Comparison of ENCODE assay signal across 10 cellular contexts in genomic region chr13:100828226-100828625, GRCh38.
A peak's percentile ranks its signal among the peaks of the same experiment; 100 is the strongest.
DNase-seq lines count a peak whose midpoint lies in the region; ATAC-seq and TF ChIP-seq lines count a peak whose summit lies in the region.
"Had no signal": no experiment of that assay in that cellular context is flagged by ENCODE, and none has a peak within 500 bp of the region (broad histone marks: within the 10 kb centered on the region; RNA-seq: fewer than 3 reads in every experiment).

No MANE protein-coding gene starts in this region.

- peak; percentile 65 for TF ChIP-seq CTCF in H9 (conservative IDR thresholded peaks at IDR 0.05)
- TF ChIP-seq CTCF in endodermal cell (conservative IDR thresholded peaks at IDR 0.05), result peak; percentile 74
- peak; percentile 49 for TF ChIP-seq CTCF in neural crest cell (conservative IDR thresholded peaks at IDR 0.05)
- TF ChIP-seq CTCF in CD8-positive, alpha-beta T cell (IDR thresholded peaks at IDR 0.05), result no peak

- no peak overlapping the region for H3K14ac ChIP-seq in H9 (ENCODE audit: insufficient read depth, low read length)

- no peak overlapping the region for H3T11ph ChIP-seq in H9 (ENCODE audit: low read length)

- no peak overlapping the region for H2AFZ ChIP-seq in H9 (ENCODE audit: low read length)

- WGBS in H9 (ENCODE audit: extremely low coverage, insufficient read length, low lambda C conversion rate), result no CpG with 5 or more reads among the region's 5 CpGs
- WGBS in endodermal cell (ENCODE audit: insufficient coverage in 1 of 2, insufficient read length in 1 of 2), 2 experiments, result 47 to 57% methylated on average over 5 of the region's 5 CpGs

- H2BK12ac ChIP-seq in H9 (ENCODE audit: insufficient read length, low read depth, low read length), result no peak overlapping the region

- H3K9me3 ChIP-seq in H9 (ENCODE audit: control insufficient read depth, low read depth, low read length) (no peaks in the 10 kb centered on the region), endodermal cell (ENCODE audit: control insufficient read depth, low read length) (no peaks in the 10 kb centered on the region)
- no peaks in the 10 kb centered on the region for H3K9me3 ChIP-seq in CD8-positive, alpha-beta T cell (ENCODE audit: low read length)

- H3K4ac ChIP-seq in H9 (ENCODE audit: low read depth, low read length), result no peak overlapping the region

- H4K91ac ChIP-seq in H9 (ENCODE audit: insufficient read length, low read depth, low read length), result no peak overlapping the region

- H2BK15ac ChIP-seq in H9 (ENCODE audit: low read depth, low read length), result no peak overlapping the region

- H3K9ac ChIP-seq in H9 (ENCODE audit: extremely low read depth, insufficient read length, low read length), result no peak overlapping the region
- H3K9ac ChIP-seq in endodermal cell (ENCODE audit: extremely low read depth, low read length, poor library complexity, severe bottlenecking), result no peak overlapping the region

- no peaks in the 10 kb centered on the region for H3K4me1 ChIP-seq in H9 (ENCODE audit: insufficient read depth, low read length)
- no peaks in the 10 kb centered on the region for H3K4me1 ChIP-seq in endodermal cell (ENCODE audit: control insufficient read depth, insufficient read depth, low read length)
- H3K4me1 ChIP-seq in CD8-positive, alpha-beta T cell (ENCODE audit: insufficient read depth, low read length), result no peaks in the 10 kb centered on the region
- H3K4me1 ChIP-seq: spleen had no signal

- H3K36me3 ChIP-seq in endodermal cell (ENCODE audit: control insufficient read depth, insufficient read depth, low read length), result no peaks in the 10 kb centered on the region
- no peaks in the 10 kb centered on the region for H3K36me3 ChIP-seq in CD8-positive, alpha-beta T cell (ENCODE audit: insufficient read depth, low read length)
- H3K36me3 ChIP-seq: spleen had no signal

- H3K4me1 Mint-ChIP-seq in H9 (peaks cover 0 to 2% of the 10 kb centered on the region in 2 experiments; a peak in 2 of 4 replicates), endodermal cell (peaks cover 5% of the 10 kb centered on the region), neural crest cell (peaks cover 17% of the 10 kb centered on the region)
- H3K4me1 Mint-ChIP-seq in CD8-positive, alpha-beta T cell (ENCODE audit: low read depth), result no peaks in the 10 kb centered on the region

- H3K27me3 Mint-ChIP-seq in H9 (ENCODE audit: low read depth) (no peaks in the 10 kb centered on the region), endodermal cell (ENCODE audit: insufficient read depth) (no peaks in the 10 kb centered on the region), neural crest cell (ENCODE audit: low read depth) (no peaks in the 10 kb centered on the region)
- H3K27me3 Mint-ChIP-seq in CD8-positive, alpha-beta T cell (ENCODE audit: low read depth), result peaks cover 15% of the 10 kb centered on the region

- no peaks in the 10 kb centered on the region for H3K79me2 ChIP-seq in H9 (ENCODE audit: insufficient read depth, low read length)

- no peak overlapping the region for H3K4me2 ChIP-seq in H9 (ENCODE audit: insufficient read depth, insufficient read length, low read length)

- no peaks in the 10 kb centered on the region; a peak in 1 of 7 replicates for H3K36me3 Mint-ChIP-seq in H9 (ENCODE audit: insufficient read depth in 1 of 3, low read depth in 3 of 3)
- no peaks in the 10 kb centered on the region for H3K36me3 Mint-ChIP-seq in endodermal cell (ENCODE audit: low read depth)
- no peaks in the 10 kb centered on the region for H3K36me3 Mint-ChIP-seq in neural crest cell (ENCODE audit: low read depth)
- H3K36me3 Mint-ChIP-seq in CD8-positive, alpha-beta T cell, result no peaks in the 10 kb centered on the region

- intact Hi-C loops in CD8-positive, alpha-beta T cell (cut with DNase I, micrococcal nuclease), result loop anchor here in 1 of 2 experiments (10.0 kb wide), 1 partner anchor 173 kb away; no protein-coding TSS in a partner anchor

- no peak overlapping the region for H4K5ac ChIP-seq in H9 (ENCODE audit: insufficient read length, low read depth, low read length)

- DNase-seq in H9 (peak; percentile 36), NCI-H69 (lab: John Stamatoyannopoulos, UW) (peak; percentile 22), endodermal cell (peak; percentile 72), neural crest cell (ENCODE audit: low read depth, low spot score) (no peak), mesenteric fat pad (ENCODE audit: low spot score) (no peak)
- DNase-seq in CD8-positive, alpha-beta T cell, result no peak
- DNase-seq: activated naive CD4-positive, alpha-beta T cell treated with Interleukin-2 at 50 U/mL for 16 hours; spleen had no signal

- no peaks in the 10 kb centered on the region for H3K23me2 ChIP-seq in H9 (ENCODE audit: insufficient read length, low read depth, low read length, poor library complexity, severe bottlenecking)

- no peak overlapping the region for H2AK5ac ChIP-seq in H9 (ENCODE audit: insufficient read length, low read length)

- H3K27ac Mint-ChIP-seq in H9 (no peak overlapping the region), endodermal cell (no peak overlapping the region), neural crest cell (ENCODE audit: unreplicated experiment) (no peak overlapping the region)
- H3K27ac Mint-ChIP-seq in CD8-positive, alpha-beta T cell, result no peak overlapping the region

- H3K27ac ChIP-seq in H9 (ENCODE audit: insufficient read length, low read depth, low read length) (no peak overlapping the region), endodermal cell (ENCODE audit: low read depth, low read length) (no peak overlapping the region)
- no peak overlapping the region for H3K27ac ChIP-seq in CD8-positive, alpha-beta T cell (ENCODE audit: low read depth, low read length)
- H3K27ac ChIP-seq: spleen had no signal

- no peak overlapping the region for H3K18ac ChIP-seq in H9 (ENCODE audit: insufficient read length, low read depth, low read length)

- no peak for ATAC-seq in GM21515 (IDR thresholded peaks at IDR 0.05; ENCODE audit: unreplicated experiment)
- ATAC-seq in HG03469 (IDR thresholded peaks at IDR 0.05; ENCODE audit: unreplicated experiment), result no peak
- no peak for ATAC-seq in CD8-positive, alpha-beta T cell

- no peaks in the 10 kb centered on the region for H4K20me1 ChIP-seq in H9 (ENCODE audit: control insufficient read depth, insufficient read depth, insufficient read length)

- H3K23ac ChIP-seq in H9 (ENCODE audit: insufficient read length, low read depth, low read length), result no peak overlapping the region

- no peak overlapping the region for H3K56ac ChIP-seq in H9 (ENCODE audit: insufficient read length, low read depth, low read length)

- H2BK20ac ChIP-seq in H9 (ENCODE audit: low read depth, low read length, poor library complexity, severe bottlenecking), result no peak overlapping the region

- H2BK5ac ChIP-seq in H9 (ENCODE audit: insufficient read length, low read length), result no peak overlapping the region

- CTCF ChIA-PET in CD8-positive, alpha-beta T cell (lab: Charles Lee), result no interaction called here

- no peak overlapping the region for H4K8ac ChIP-seq in H9 (replicated peaks; ENCODE audit: insufficient read length, low read depth, low read length)

- H3K9me3 Mint-ChIP-seq in H9, result peaks cover 0 to 3% of the 10 kb centered on the region in 2 experiments; a peak in 1 of 5 replicates
- no peaks in the 10 kb centered on the region for H3K9me3 Mint-ChIP-seq in endodermal cell
- H3K9me3 Mint-ChIP-seq in neural crest cell, result peaks cover 4% of the 10 kb centered on the region
- no peaks in the 10 kb centered on the region for H3K9me3 Mint-ChIP-seq in CD8-positive, alpha-beta T cell

- H3K4me3 Mint-ChIP-seq in H9 (no peak overlapping the region; a peak in 1 of 5 replicates), endodermal cell (no peak overlapping the region), neural crest cell (no peak overlapping the region)
- no peak overlapping the region for H3K4me3 Mint-ChIP-seq in CD8-positive, alpha-beta T cell

- H3K4me3 ChIP-seq in endodermal cell (ENCODE audit: low read length), result no peak overlapping the region
- no peak overlapping the region for H3K4me3 ChIP-seq in CD8-positive, alpha-beta T cell (ENCODE audit: low read depth, low read length)
- H3K4me3 ChIP-seq: spleen had no signal

- H3K27me3 ChIP-seq in H9 (ENCODE audit: insufficient read depth, low read length) (no peaks in the 10 kb centered on the region), endodermal cell (ENCODE audit: control insufficient read depth, insufficient read depth, low read length, poor library complexity, severe bottlenecking) (no peaks in the 10 kb centered on the region)
- H3K27me3 ChIP-seq in CD8-positive, alpha-beta T cell (ENCODE audit: insufficient read depth, low read length), result no peaks in the 10 kb centered on the region
- H3K27me3 ChIP-seq: spleen had no signal

- H3K79me1 ChIP-seq in H9 (ENCODE audit: insufficient read depth, low read depth, low read length, poor library complexity, severe bottlenecking), result no peaks in the 10 kb centered on the region

- H2BK120ac ChIP-seq in H9 (ENCODE audit: low read depth, low read length, poor library complexity, severe bottlenecking), result no peak overlapping the region

- POLR2A ChIA-PET in CD8-positive, alpha-beta T cell (lab: Charles Lee), result no interaction called here

Comparison
In these comparisons a context has a peak if more than half of its experiments do, and no peak if none do; other contexts are left out.
1. DNase-seq: peak in H9 (single experiment), NCI-H69 (single experiment) and endodermal cell (single experiment); none in neural crest cell (single experiment), mesenteric fat pad (single experiment) and CD8-positive, alpha-beta T cell (0 of 7).